14 cellular contexts compared by ENCODE assay signal in genomic region chr4:183758006-183758734, GRCh38.
DNase-seq lines count a peak whose midpoint lies in the region; ATAC-seq and TF ChIP-seq lines count a peak whose summit lies in the region.
"Had no signal": no experiment of that assay in that cellular context is flagged by ENCODE, and none has a peak within 500 bp of the region (broad histone marks: within the 10 kb centered on the region; RNA-seq: fewer than 3 reads in every experiment).

No MANE protein-coding gene starts in this region.

- no peak overlapping the region for H3K9ac ChIP-seq in trophoblast cell (ENCODE audit: low read length)

- peak; percentile 78 for ATAC-seq in left ventricle myocardium superior
- no peak for ATAC-seq in HG03442 (IDR thresholded peaks at IDR 0.05; ENCODE audit: unreplicated experiment)
- ATAC-seq: naive thymus-derived CD8-positive, alpha-beta T cell had no signal

- TF ChIP-seq CTCF in GM12873 (IDR thresholded peaks at IDR 0.05; ENCODE audit: insufficient read depth, low read depth, low read length, missing control alignments) = peak; percentile 28
- TF ChIP-seq CTCF in ascending aorta (IDR thresholded peaks at IDR 0.05) = peak in 2 of 3 experiments; percentile 7 to 14
- no peak for TF ChIP-seq CTCF in lower leg skin (IDR thresholded peaks at IDR 0.05)
- peak in 1 of 3 experiments; percentile 7 for TF ChIP-seq CTCF in esophagus muscularis mucosa (IDR thresholded peaks at IDR 0.05)

- H3K23ac ChIP-seq in trophoblast cell (ENCODE audit: low read length) = no peak overlapping the region

- H3K4me1 ChIP-seq in ascending aorta (no peaks in the 10 kb centered on the region), trophoblast cell (ENCODE audit: control insufficient read depth in 1 of 2, insufficient read depth in 2 of 2, low read length in 2 of 2) (no peaks in the 10 kb centered on the region), esophagus muscularis mucosa (no peaks in the 10 kb centered on the region)

- DNase-seq in ascending aorta (ENCODE audit: low spot score in 2 of 2) (no peak), left ventricle myocardium superior (peak; percentile 80), trophoblast cell (no peak), GM19240 (ENCODE audit: insufficient read length, low spot score) (no peak), lower leg skin (ENCODE audit: low spot score in 2 of 2) (no peak), esophagus muscularis mucosa (ENCODE audit: extremely low spot score) (no peak)
- DNase-seq: activated CD8-positive, alpha-beta memory T cell treated with anti-CD3 and anti-CD28 coated beads for 24 hours; Caco-2; Kasumi-1; naive thymus-derived CD8-positive, alpha-beta T cell; NCI-H345; substantia nigra had no signal

- no peaks in the 10 kb centered on the region for H3K79me2 ChIP-seq in trophoblast cell (ENCODE audit: control insufficient read depth, insufficient read depth, low read length, poor library complexity)

- H2AK5ac ChIP-seq in trophoblast cell (ENCODE audit: low read length) = no peak overlapping the region

- H2AFZ ChIP-seq in trophoblast cell (ENCODE audit: insufficient read depth, low read length, poor library complexity) = no peak overlapping the region

- H3K4ac ChIP-seq in trophoblast cell (ENCODE audit: low read depth, low read length) = no peak overlapping the region

- H3K36me3 ChIP-seq in ascending aorta (no peaks in the 10 kb centered on the region), trophoblast cell (ENCODE audit: control insufficient read depth in 1 of 2, insufficient read depth in 2 of 2, low read length in 2 of 2) (no peaks in the 10 kb centered on the region), esophagus muscularis mucosa (no peaks in the 10 kb centered on the region)

- H3K18ac ChIP-seq in trophoblast cell (ENCODE audit: low read length) = no peak overlapping the region

- no peak overlapping the region for H2BK5ac ChIP-seq in trophoblast cell (ENCODE audit: low read depth, low read length, poor library complexity)

- no CpG with 5 or more reads among the region's 32 CpGs for whole genome bisulfite sequencing in trophoblast cell (ENCODE audit: extremely low coverage, insufficient coverage, insufficient read length)
- 58 to 61% methylated on average over 32 of the region's 32 CpGs for WGBS in lower leg skin, 2 donors
- WGBS in esophagus muscularis mucosa = 61% methylated on average over 32 of the region's 32 CpGs

- H3K27me3 ChIP-seq in ascending aorta (no peaks in the 10 kb centered on the region), trophoblast cell (ENCODE audit: insufficient read depth, low read length) (no peaks in the 10 kb centered on the region), esophagus muscularis mucosa (no peaks in the 10 kb centered on the region)

- TF ChIP-seq POLR2A in lower leg skin (IDR thresholded peaks at IDR 0.05) (no peak), esophagus muscularis mucosa (IDR thresholded peaks at IDR 0.05; ENCODE audit: low read depth) (no peak)

- H4K91ac ChIP-seq in trophoblast cell (ENCODE audit: low read depth, low read length) = no peak overlapping the region

- H3K4me2 ChIP-seq in trophoblast cell (ENCODE audit: low read length) = peak overlapping the region; percentile 49

- no peak overlapping the region for H2BK12ac ChIP-seq in trophoblast cell (ENCODE audit: low read length)

- no peaks in the 10 kb centered on the region for H3K9me3 ChIP-seq in ascending aorta
- no peaks in the 10 kb centered on the region for H3K9me3 ChIP-seq in trophoblast cell (ENCODE audit: insufficient read depth, low read depth, low read length)
- no peaks in the 10 kb centered on the region for H3K9me3 ChIP-seq in esophagus muscularis mucosa
- H3K9me3 ChIP-seq: Caco-2 had no signal

- peak overlapping the region; percentile 8 for H4K8ac ChIP-seq in trophoblast cell (ENCODE audit: low read depth, low read length)

- H3K14ac ChIP-seq in trophoblast cell (ENCODE audit: low read length) = no peak overlapping the region

- H3K4me3 ChIP-seq in ascending aorta = no peak overlapping the region
- H3K4me3 ChIP-seq in trophoblast cell (ENCODE audit: low read depth, low read length) = peak overlapping the region; percentile 11
- H3K4me3 ChIP-seq in lower leg skin (ENCODE audit: low read depth, poor library complexity, severe bottlenecking) = no peak overlapping the region
- H3K4me3 ChIP-seq in esophagus muscularis mucosa = no peak overlapping the region

- intact Hi-C loops in ascending aorta (cut with DNase I) = no loop called here
- intact Hi-C loops in left ventricle myocardium superior (cut with micrococcal nuclease) = no loop called here
- intact Hi-C loops in lower leg skin (cut with DNase I; ENCODE audit: low total_unique reads) = no loop called here
- intact Hi-C loops in esophagus muscularis mucosa (cut with DNase I) = no loop called here

- H4K12ac ChIP-seq in trophoblast cell (ENCODE audit: low read depth, low read length) = no peak overlapping the region

- no peaks in the 10 kb centered on the region for H3K79me1 ChIP-seq in trophoblast cell (ENCODE audit: low read length)

- H2BK120ac ChIP-seq in trophoblast cell (ENCODE audit: insufficient read depth, low read length, poor library complexity) = no peak overlapping the region

- H3K27ac ChIP-seq in ascending aorta (no peak overlapping the region), trophoblast cell (ENCODE audit: low read depth, low read length) (no peak overlapping the region), esophagus muscularis mucosa (replicated peaks in 1 of 4) (no peak overlapping the region)

- no peak for TF ChIP-seq EP300 in esophagus muscularis mucosa (IDR thresholded peaks at IDR 0.05)

Comparison
In these comparisons a context has a peak if more than half of its experiments do, and no peak if none do; other contexts are left out.
1. CTCF ChIP-seq: peak in GM12873 (single experiment) and ascending aorta (2 of 3); none in lower leg skin (0 of 3).